ENCODE assay signal across 12 cellular contexts in the genomic region with DNA sequence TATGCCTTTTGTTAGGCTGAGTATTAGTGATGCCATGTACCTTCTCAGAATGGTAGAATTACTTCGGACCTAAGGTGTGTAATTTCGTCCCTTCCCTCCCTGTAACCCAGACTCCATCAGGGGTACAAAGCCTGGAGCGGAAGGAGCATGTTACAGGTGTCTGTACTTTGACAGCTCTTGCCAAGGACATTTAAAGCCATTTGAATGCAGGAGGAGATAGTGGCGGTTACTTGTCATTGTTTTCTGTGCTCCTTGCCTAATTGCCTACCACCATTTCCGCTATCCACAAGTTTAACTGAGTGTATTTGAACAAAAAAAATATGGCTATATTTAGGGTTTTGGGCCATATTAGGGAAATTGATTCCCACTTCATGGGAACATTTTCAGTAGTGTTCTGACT. TPM values are rescaled to one million over a fixed set of nuclear protein-coding genes. Genes with fewer than 3 reads are reported as not detected.
A peak's percentile ranks its signal among the peaks of the same experiment; 100 is the strongest.
DNase-seq lines count a peak whose midpoint lies in the region; ATAC-seq and TF ChIP-seq lines count a peak whose summit lies in the region.
"Had no signal": no experiment of that assay in that cellular context is flagged by ENCODE, and none has a peak within 500 bp of the region (broad histone marks: within the 10 kb centered on the region; RNA-seq: fewer than 3 reads in every experiment).

No MANE protein-coding gene starts in this region.

- TF ChIP-seq CTCF in VCaP (conservative IDR thresholded peaks at IDR 0.05), result no peak

- H3K27ac ChIP-seq in VCaP (peak overlapping the region; percentile 92; the same call in 1 of the 2 replicates), skeletal muscle tissue (ENCODE audit: low read depth, low read length) (peak overlapping the region; percentile 45)

- no peaks in the 10 kb centered on the region for H3K27me3 Mint-ChIP-seq in activated T-cell treated with anti-CD3 and anti-CD28 coated beads, Interleukin-2, amount 50 U/mL, for 72 hours (ENCODE audit: low read depth)

- H3K9me3 Mint-ChIP-seq in activated T-cell treated with anti-CD3 and anti-CD28 coated beads, Interleukin-2, amount 50 U/mL, for 72 hours, result no peaks in the 10 kb centered on the region

- peaks cover 58% of the 10 kb centered on the region for H3K4me1 Mint-ChIP-seq in activated T-cell treated with anti-CD3 and anti-CD28 coated beads, Interleukin-2, amount 50 U/mL, for 72 hours (ENCODE audit: low read depth)

- no peak overlapping the region for H3K27ac Mint-ChIP-seq in activated T-cell treated with anti-CD3 and anti-CD28 coated beads, Interleukin-2, amount 50 U/mL, for 72 hours

- H3K36me3 ChIP-seq in skeletal muscle tissue (ENCODE audit: control insufficient read depth in 3 of 3, insufficient read depth in 3 of 3, low read length in 3 of 3), result no peaks in the 10 kb centered on the region

- no peak for ATAC-seq in activated T-cell treated with anti-CD3 and anti-CD28 coated beads, Interleukin-2, amount 50 U/mL, for 72 hours (replicated peaks in 1 of 2)
- no peak for ATAC-seq in HG03045 (IDR thresholded peaks at IDR 0.05; ENCODE audit: unreplicated experiment)
- ATAC-seq in GM19023 (IDR thresholded peaks at IDR 0.05; ENCODE audit: unreplicated experiment), result no peak

- no peaks in the 10 kb centered on the region for H3K9me3 ChIP-seq in skeletal muscle tissue (ENCODE audit: control insufficient read depth in 3 of 3, low read length in 3 of 3)

- H3K27me3 ChIP-seq in skeletal muscle tissue (ENCODE audit: control insufficient read depth in 3 of 3, insufficient read depth in 3 of 3, low read length in 3 of 3), result no peaks in the 10 kb centered on the region

- H3K4me3 ChIP-seq in skeletal muscle tissue (ENCODE audit: low read length in 3 of 3), result peak overlapping the region; percentile 47 to 95 (median 49)

- H3K9ac ChIP-seq in skeletal muscle tissue (ENCODE audit: low read depth in 1 of 3, low read length in 3 of 3), result peak overlapping the region in 2 of 3 donors; percentile 93 to 95

- H3K4me3 Mint-ChIP-seq in activated T-cell treated with anti-CD3 and anti-CD28 coated beads, Interleukin-2, amount 50 U/mL, for 72 hours, result peak overlapping the region; percentile 100

- peaks cover 3% of the 10 kb centered on the region in 2 donors for H3K36me3 Mint-ChIP-seq in activated T-cell treated with anti-CD3 and anti-CD28 coated beads, Interleukin-2, amount 50 U/mL, for 72 hours (ENCODE audit: insufficient read depth in 2 of 2)

- peaks cover 20 to 41% (median 38%) of the 10 kb centered on the region in 3 donors for H3K4me1 ChIP-seq in skeletal muscle tissue (ENCODE audit: control insufficient read depth in 3 of 3, insufficient read depth in 3 of 3, low read length in 3 of 3)

- no peak for DNase-seq in activated T-cell treated with anti-CD3 and anti-CD28 coated beads, Interleukin-2, amount 50 U/mL, for 72 hours
- DNase-seq in activated T-cell treated with anti-CD3 and anti-CD28 coated beads for 4 hours, result no peak
- peak; percentile 14 for DNase-seq in inferior parietal cortex (ENCODE audit: extremely low spot score)
- no peak for DNase-seq in stimulated activated CD4-positive, alpha-beta T cell treated with anti-CD3 and anti-CD28 coated beads, Interleukin-4, amount 100 ng/mL, for 24 hours
- DNase-seq: midbrain; NCI-H2171; SHP77 treated with DMSO at 0.1 percent for 48 hours; stimulated activated CD4-positive, alpha-beta T cell treated with anti-CD3 and anti-CD28 coated beads, Interleukin-4, amount 100 ng/mL, for 1 hour had no signal

RNA-seq across cellular contexts. Expression of a gene that starts 1.8 kb away (rescaled TPM):
- total RNA-seq in activated T-cell treated with anti-CD3 and anti-CD28 coated beads, Interleukin-2, amount 50 U/mL, for 72 hours, result 10 to 100 TPM; 12.7 to 20.1 TPM
- total RNA-seq in skeletal muscle tissue, result 21.4 TPM

RNA-seq across cellular contexts. Expression of a gene that starts 47.5 kb away (rescaled TPM):
- 10 to 100 TPM; 50.6 to 52.0 TPM for total RNA-seq in activated T-cell treated with anti-CD3 and anti-CD28 coated beads, Interleukin-2, amount 50 U/mL, for 72 hours
- 24.0 TPM for total RNA-seq in skeletal muscle tissue
